In the genomic region with DNA sequence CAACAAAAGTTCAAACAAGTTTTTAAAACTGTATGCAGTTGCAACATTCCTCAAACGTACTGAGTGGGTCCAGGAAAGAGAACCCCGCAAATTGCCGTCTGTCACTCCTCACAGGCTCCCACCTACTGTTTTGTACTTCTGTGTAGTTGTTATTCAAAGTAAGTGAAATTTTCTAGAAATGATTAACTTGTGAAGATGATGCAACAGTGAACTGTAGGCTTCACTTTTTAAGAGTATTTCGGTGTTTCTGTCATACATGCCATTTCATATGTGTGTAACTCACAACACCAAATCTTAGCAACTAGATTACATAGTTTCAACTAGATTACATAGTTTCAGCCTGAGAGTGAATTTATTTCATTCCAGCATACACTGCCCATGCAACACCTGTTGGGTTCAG, we compare ENCODE assay signal across 14 cellular contexts.
A peak's percentile ranks its signal among the peaks of the same experiment; 100 is the strongest.
DNase-seq lines count a peak whose midpoint lies in the region; ATAC-seq, FAIRE-seq and TF ChIP-seq lines count a peak whose summit lies in the region.
"Had no signal": no experiment of that assay in that cellular context is flagged by ENCODE, and none has a peak within 500 bp of the region (broad histone marks: within the 10 kb centered on the region; RNA-seq: fewer than 3 reads in every experiment).

No MANE protein-coding gene starts in this region.

- H3K4me2 ChIP-seq in KMS-11 (peak overlapping the region; percentile 49; the same call in 1 of the 2 replicates), HepG2 (ENCODE audit: low read depth, low read length) (no peak overlapping the region)

- DNase-seq in caudate nucleus (lab: John Stamatoyannopoulos, UW) (peak in 20 of 61 donors; percentile 4 to 86 (median 16)), HepG2 (ENCODE audit: low spot score) (peak; percentile 39), uterus (no peak), prostate gland (ENCODE audit: low spot score) (no peak)
- DNase-seq: CD8-positive, alpha-beta T cell; H7; NCI-H1436; NCI-H2029 treated with DMSO at 0.1 percent for 48 hours; NCI-H510A; Peyer's patch; SHP77 had no signal

- TF ChIP-seq POLR2A in HepG2 (IDR thresholded peaks at IDR 0.05; ENCODE audit: insufficient read depth in 1 of 2, low read depth in 2 of 2, low read length in 2 of 2) (no peak), uterus (IDR thresholded peaks at IDR 0.05) (no peak), prostate gland (IDR thresholded peaks at IDR 0.05) (no peak)

- H3K4me3 ChIP-seq in KMS-11 (IDR thresholded peaks at IDR 0.05; ENCODE audit: insufficient read depth, low read depth, low read length) (no peak overlapping the region), HepG2 (replicated peaks in 1 of 3; ENCODE audit: insufficient read depth in 1 of 3, low read depth in 2 of 3, low read length in 3 of 3) (no peak overlapping the region), uterus (no peak overlapping the region), prostate gland (no peak overlapping the region)
- H3K4me3 ChIP-seq: Peyer's patch had no signal

- H3K36me3 ChIP-seq in KMS-11 (ENCODE audit: insufficient read depth): no peaks in the 10 kb centered on the region
- H3K36me3 ChIP-seq in HepG2 (replicated peaks in 1 of 2; ENCODE audit: control insufficient read depth in 1 of 2, insufficient read depth in 2 of 2, low read length in 2 of 2): no peaks in the 10 kb centered on the region
- H3K36me3 ChIP-seq in uterus: no peaks in the 10 kb centered on the region
- H3K36me3 ChIP-seq in prostate gland: no peaks in the 10 kb centered on the region
- H3K36me3 ChIP-seq: Peyer's patch had no signal

- H3K79me2 ChIP-seq in KMS-11 (ENCODE audit: insufficient read depth, low read depth) (no peaks in the 10 kb centered on the region), HepG2 (ENCODE audit: insufficient read depth, low read length) (no peaks in the 10 kb centered on the region)

- H3K9me3 ChIP-seq in HepG2 (ENCODE audit: low read length): no peaks in the 10 kb centered on the region
- H3K9me3 ChIP-seq in uterus: no peaks in the 10 kb centered on the region
- H3K9me3 ChIP-seq in prostate gland: no peaks in the 10 kb centered on the region
- H3K9me3 ChIP-seq: Peyer's patch had no signal

- TF ChIP-seq EP300 in HepG2 (IDR thresholded peaks at IDR 0.05; ENCODE audit: low read depth in 2 of 2, low read length in 2 of 2) (no peak), HepG2 (CRISPR knock-in tag; IDR thresholded peaks at IDR 0.05; ENCODE audit: borderline replicate concordance) (no peak)

- H3K27me3 ChIP-seq in KMS-11 (ENCODE audit: insufficient read depth, low read depth): no peaks in the 10 kb centered on the region
- no peaks in the 10 kb centered on the region for H3K27me3 ChIP-seq in HepG2 (ENCODE audit: control insufficient read depth in 1 of 2, insufficient read depth in 2 of 2, low read length in 2 of 2)
- H3K27me3 ChIP-seq in uterus: no peaks in the 10 kb centered on the region
- H3K27me3 ChIP-seq in prostate gland (replicated peaks; ENCODE audit: insufficient read depth): no peaks in the 10 kb centered on the region
- H3K27me3 ChIP-seq: Peyer's patch had no signal

- in situ Hi-C loops in HepG2 (cut with HindIII; ENCODE audit: extremely low pct_ligation_motif_present, low pct_unique_long_range_greater_than_20kb): no loop called here

- no peak for FAIRE-seq in HepG2 (lab: Jason Lieb, UNC)

- H3K4me1 ChIP-seq in KMS-11 (ENCODE audit: low read depth, poor library complexity, severe bottlenecking) (peaks cover 37% of the 10 kb centered on the region), HepG2 (ENCODE audit: insufficient read depth, low read length) (peaks cover 18% of the 10 kb centered on the region), uterus (no peaks in the 10 kb centered on the region), prostate gland (replicated peaks) (no peaks in the 10 kb centered on the region)
- H3K4me1 ChIP-seq: Peyer's patch had no signal

- TF ChIP-seq RAD21 in HepG2 (CRISPR knock-in tag; IDR thresholded peaks at IDR 0.05): no peak

- intact Hi-C loops in HepG2 (cut with micrococcal nuclease; ENCODE audit: unreplicated experiment): no loop called here
- intact Hi-C loops in uterus (cut with DNase I; ENCODE audit: low total_unique reads): no loop called here
- intact Hi-C loops in prostate gland (cut with DNase I): no loop called here

- TF ChIP-seq CTCF in KMS-11 (conservative IDR thresholded peaks at IDR 0.05; ENCODE audit: low read depth, low read length): no peak
- TF ChIP-seq CTCF in HepG2 (CRISPR knock-in tag; IDR thresholded peaks at IDR 0.05): no peak
- no peak for TF ChIP-seq CTCF in uterus (IDR thresholded peaks at IDR 0.05)
- TF ChIP-seq CTCF in prostate gland (IDR thresholded peaks at IDR 0.05): no peak

- H4K20me1 ChIP-seq in KMS-11 (ENCODE audit: insufficient read depth): no peaks in the 10 kb centered on the region
- no peaks in the 10 kb centered on the region for H4K20me1 ChIP-seq in HepG2 (ENCODE audit: insufficient read depth, low read length)

- POLR2A ChIA-PET in HepG2 (lab: Yijun Ruan, JAX): no interaction called here

- CTCF ChIA-PET in HepG2 (lab: Yijun Ruan, JAX; ENCODE audit: low intra/inter-chr PET ratio, low total read pairs): no interaction called here

- ATAC-seq in HepG2 (peak; percentile 58), GM19023 (IDR thresholded peaks at IDR 0.05; ENCODE audit: unreplicated experiment) (no peak), GM18520 (IDR thresholded peaks at IDR 0.05; ENCODE audit: unreplicated experiment) (no peak)
- ATAC-seq: CD8-positive, alpha-beta T cell had no signal

- 3% methylated on average over 4 of the region's 4 CpGs for WGBS in HepG2 (ENCODE audit: low lambda C conversion rate)
- WGBS in prostate gland: 82% methylated on average over 4 of the region's 4 CpGs

- H3K27ac ChIP-seq in KMS-11 (no peak overlapping the region), caudate nucleus (ENCODE audit: low read depth, low read length) (peak overlapping the region; percentile 46), HepG2 (ENCODE audit: extremely low read length, insufficient read depth, low read length) (no peak overlapping the region), uterus (peak overlapping the region; percentile 15 to 28), prostate gland (no peak overlapping the region)
- H3K27ac ChIP-seq: Peyer's patch had no signal

- H2AFZ ChIP-seq in KMS-11 (ENCODE audit: low read depth): no peak overlapping the region
- no peak overlapping the region for H2AFZ ChIP-seq in HepG2 (ENCODE audit: low read length)

- H3K9ac ChIP-seq in KMS-11: no peak overlapping the region
- H3K9ac ChIP-seq in HepG2 (ENCODE audit: insufficient read depth, low read depth, low read length): no peak overlapping the region

- no TSS peak for BruUV-seq in HepG2 (replicated peaks; lab: Mats Ljungman, UMichigan)

TF ChIP-seq in HepG2, 621 proteins besides CTCF, POLR2A, EP300 and RAD21 (continues in another document):
- TF ChIP-seq CEBPG (CRISPR knock-in tag; IDR thresholded peaks at IDR 0.05) (peak; percentile 71), CEBPB (IDR thresholded peaks at IDR 0.05; ENCODE audit: borderline replicate concordance, low read depth, low read length) (peak; percentile 92), ZNF331 (CRISPR knock-in tag; IDR thresholded peaks at IDR 0.05) (no peak), HMG20A (CRISPR knock-in tag; IDR thresholded peaks at IDR 0.05; ENCODE audit: borderline replicate concordance) (no peak), ZKSCAN5 (CRISPR knock-in tag; IDR thresholded peaks at IDR 0.05) (no peak), MEIS2 (CRISPR knock-in tag; IDR thresholded peaks at IDR 0.05) (no peak), FOXA3 (CRISPR knock-in tag; IDR thresholded peaks at IDR 0.05) (no peak), SOX6 (IDR thresholded peaks at IDR 0.05) (no peak), SOX6 (CRISPR knock-in tag; IDR thresholded peaks at IDR 0.05) (peak; percentile 23; the same call in 1 of the 2 replicates), CREM (IDR thresholded peaks at IDR 0.05) (no peak), CREM (CRISPR knock-in tag; IDR thresholded peaks at IDR 0.05) (no peak), FLYWCH1 (CRISPR knock-in tag; IDR thresholded peaks at IDR 0.05) (no peak), ZFP90 (CRISPR knock-in tag; IDR thresholded peaks at IDR 0.05; ENCODE audit: borderline replicate concordance) (no peak), HOXA5 (CRISPR knock-in tag; IDR thresholded peaks at IDR 0.05) (no peak)
- TF ChIP-seq, protein P1, sequence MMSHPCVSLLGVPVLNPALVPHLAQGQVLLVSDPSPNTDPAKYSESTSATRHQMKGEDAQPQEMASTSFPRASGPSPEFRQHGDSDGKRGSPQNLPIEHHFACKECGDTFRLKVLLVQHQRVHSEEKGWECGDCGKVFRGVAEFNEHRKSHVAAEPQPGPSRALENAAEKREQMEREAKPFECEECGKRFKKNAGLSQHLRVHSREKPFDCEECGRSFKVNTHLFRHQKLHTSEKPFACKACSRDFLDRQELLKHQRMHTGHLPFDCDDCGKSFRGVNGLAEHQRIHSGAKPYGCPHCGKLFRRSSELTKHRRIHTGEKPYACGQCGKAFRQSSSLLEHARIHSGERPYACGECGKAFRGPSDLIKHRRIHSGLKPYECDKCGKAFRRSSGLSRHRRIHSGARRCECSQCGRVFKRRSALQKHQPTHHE (CRISPR knock-in tag; IDR thresholded peaks at IDR 0.05; ENCODE audit: borderline replicate concordance): no peak
- TF ChIP-seq, protein P2, sequence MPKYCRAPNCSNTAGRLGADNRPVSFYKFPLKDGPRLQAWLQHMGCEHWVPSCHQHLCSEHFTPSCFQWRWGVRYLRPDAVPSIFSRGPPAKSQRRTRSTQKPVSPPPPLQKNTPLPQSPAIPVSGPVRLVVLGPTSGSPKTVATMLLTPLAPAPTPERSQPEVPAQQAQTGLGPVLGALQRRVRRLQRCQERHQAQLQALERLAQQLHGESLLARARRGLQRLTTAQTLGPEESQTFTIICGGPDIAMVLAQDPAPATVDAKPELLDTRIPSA (CRISPR knock-in tag; IDR thresholded peaks at IDR 0.05; ENCODE audit: borderline replicate concordance): no peak
- TF ChIP-seq, protein P3, sequence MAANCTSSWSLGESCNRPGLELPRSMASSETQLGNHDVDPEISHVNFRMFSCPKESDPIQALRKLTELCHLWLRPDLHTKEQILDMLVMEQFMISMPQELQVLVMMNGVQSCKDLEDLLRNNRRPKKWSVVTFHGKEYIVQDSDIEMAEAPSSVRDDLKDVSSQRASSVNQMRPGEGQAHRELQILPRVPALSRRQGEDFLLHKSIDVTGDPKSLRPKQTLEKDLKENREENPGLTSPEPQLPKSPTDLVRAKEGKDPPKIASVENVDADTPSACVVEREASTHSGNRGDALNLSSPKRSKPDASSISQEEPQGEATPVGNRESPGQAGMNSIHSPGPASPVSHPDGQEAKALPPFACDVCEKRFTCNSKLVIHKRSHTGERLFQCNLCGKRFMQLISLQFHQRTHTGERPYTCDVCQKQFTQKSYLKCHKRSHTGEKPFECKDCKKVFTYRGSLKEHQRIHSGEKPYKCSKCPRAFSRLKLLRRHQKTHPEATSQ (CRISPR knock-in tag; IDR thresholded peaks at IDR 0.05; ENCODE audit: borderline replicate concordance): no peak

Comparison
In these comparisons a context has a peak if more than half of its experiments do, and no peak if none do; other contexts are left out.
1. H3K27ac ChIP-seq: peak in caudate nucleus (single experiment) and uterus (2 of 2); none in KMS-11 (single experiment), HepG2 (single experiment) and prostate gland (0 of 2).